8 cellular contexts compared by ENCODE assay signal in genomic region chr9:4984571-4985375, GRCh38. TPM values are rescaled to one million over a fixed set of nuclear protein-coding genes. Genes with fewer than 3 reads are reported as not detected.
DNase-seq lines count a peak whose midpoint lies in the region; ATAC-seq and TF ChIP-seq lines count a peak whose summit lies in the region.

Gene JAK2 (plus strand): TSS chr9:4985272. CDS start chr9:5021988, 36,716 bp downstream.

- H3K27ac Mint-ChIP-seq in nephron progenitor cell, result peak within 1 kb of the TSS; percentile 96
- H3K27ac Mint-ChIP-seq in stimulated activated naive CD8-positive, alpha-beta T cell treated with anti-CD3 and anti-CD28 coated beads, Interleukin-15, amount 100 ng/mL, for 72 hours, result peak within 1 kb of the TSS; percentile 94 to 95

- H3K27me3 Mint-ChIP-seq in nephron progenitor cell (ENCODE audit: low read depth, poor library complexity), result peaks cover 4% of the 10 kb centered on the region
- no peaks in the 10 kb centered on the region for H3K27me3 Mint-ChIP-seq in stimulated activated naive CD8-positive, alpha-beta T cell treated with anti-CD3 and anti-CD28 coated beads, Interleukin-15, amount 100 ng/mL, for 72 hours

- DNase-seq in DMS79 treated with DMSO at 0.1 percent for 48 hours (lab: John Stamatoyannopoulos, UW), result peak; percentile 72
- peak; percentile 74 for DNase-seq in Jurkat, Clone E6-1 (ENCODE audit: low read depth, low spot score)
- DNase-seq in RPMI7951 (ENCODE audit: low read depth), result peak; percentile 92
- DNase-seq in activated T-helper 1 cell treated with anti-CD3 and anti-CD28 coated beads, Interleukin-2, amount 50 U/mL, for 16 hours (ENCODE audit: low read depth in 1 of 2, low spot score in 1 of 2), result peak; percentile 47 to 68
- peak; percentile 89 for DNase-seq in fibroblast of peridontal ligament (ENCODE audit: extremely low read depth)
- DNase-seq in nephron progenitor cell, result peak; percentile 87
- peak; percentile 93 to 96 for DNase-seq in stimulated activated naive CD8-positive, alpha-beta T cell treated with anti-CD3 and anti-CD28 coated beads, Interleukin-15, amount 100 ng/mL, for 72 hours

- peak within 1 kb of the TSS; percentile 74 for H3K4me3 ChIP-seq in Jurkat, Clone E6-1 (ENCODE audit: low read length)

- TF ChIP-seq CTCF in nephron progenitor cell (IDR thresholded peaks at IDR 0.05), result peak; percentile 25

- peak; percentile 64 for ATAC-seq in GM21619 (IDR thresholded peaks at IDR 0.05; ENCODE audit: unreplicated experiment)
- peak; percentile 87 for ATAC-seq in stimulated activated naive CD8-positive, alpha-beta T cell treated with anti-CD3 and anti-CD28 coated beads, Interleukin-15, amount 100 ng/mL, for 72 hours

- no peaks in the 10 kb centered on the region for H3K36me3 Mint-ChIP-seq in nephron progenitor cell (ENCODE audit: low read depth)

- H3K9me3 Mint-ChIP-seq in nephron progenitor cell, result no peaks in the 10 kb centered on the region
- no peaks in the 10 kb centered on the region for H3K9me3 Mint-ChIP-seq in stimulated activated naive CD8-positive, alpha-beta T cell treated with anti-CD3 and anti-CD28 coated beads, Interleukin-15, amount 100 ng/mL, for 72 hours

- peaks cover 22% of the 10 kb centered on the region for H3K4me1 Mint-ChIP-seq in nephron progenitor cell
- peaks cover 47% of the 10 kb centered on the region for H3K4me1 Mint-ChIP-seq in stimulated activated naive CD8-positive, alpha-beta T cell treated with anti-CD3 and anti-CD28 coated beads, Interleukin-15, amount 100 ng/mL, for 72 hours

- H3K4me3 Mint-ChIP-seq in nephron progenitor cell, result peak within 1 kb of the TSS; percentile 92
- peak within 1 kb of the TSS in 1 of 2 donors; percentile 93 for H3K4me3 Mint-ChIP-seq in stimulated activated naive CD8-positive, alpha-beta T cell treated with anti-CD3 and anti-CD28 coated beads, Interleukin-15, amount 100 ng/mL, for 72 hours

RNA-seq across cellular contexts. Expression of gene JAK2, which starts in this region (rescaled TPM):
- 4.6 TPM for polyA plus RNA-seq in Jurkat, Clone E6-1 (2012; ENCODE audit: insufficient read depth, insufficient read length)
- 4.8 and 5.8 TPM in 2 replicates for total RNA-seq in RPMI7951 (2014; rRNA removed; shearing (Covaris generic))

Comparison
In these comparisons a context has a peak if more than half of its experiments do, and no peak if none do; other contexts are left out.
1. Peak in every context shown above with its lines: DNase-seq, ATAC-seq and H3K4me3 ChIP-seq.